ENCODE assay signal across 14 cellular contexts in genomic region chr1:5448486-5448885, GRCh38.
DNase-seq lines count a peak whose midpoint lies in the region; ATAC-seq and TF ChIP-seq lines count a peak whose summit lies in the region.
"Had no signal": no experiment of that assay in that cellular context is flagged by ENCODE, and none has a peak within 500 bp of the region (broad histone marks: within the 10 kb centered on the region; RNA-seq: fewer than 3 reads in every experiment).

No MANE protein-coding gene starts in this region.

- TF ChIP-seq CTCF in natural killer cell (IDR thresholded peaks at IDR 0.05): no peak

- peaks cover 7% of the 10 kb centered on the region for H3K27me3 Mint-ChIP-seq in activated T-cell treated with anti-CD3 and anti-CD28 coated beads, Interleukin-2, amount 50 U/mL, for 24 hours
- H3K27me3 Mint-ChIP-seq in natural killer cell (ENCODE audit: low read depth in 2 of 2): no peaks in the 10 kb centered on the region

- H3K36me3 Mint-ChIP-seq in activated T-cell treated with anti-CD3 and anti-CD28 coated beads, Interleukin-2, amount 50 U/mL, for 24 hours (ENCODE audit: low read depth): no peaks in the 10 kb centered on the region
- H3K36me3 Mint-ChIP-seq in natural killer cell: no peaks in the 10 kb centered on the region
- H3K36me3 Mint-ChIP-seq: memory B cell; stimulated activated effector memory CD8-positive, alpha-beta T cell treated with anti-CD3 and anti-CD28 coated beads, Interleukin-12 subunit alpha, Interleukin-12 subunit beta, amount 100 ng/mL, for 72 hours had no signal

- no peak overlapping the region for H3K27ac Mint-ChIP-seq in activated T-cell treated with anti-CD3 and anti-CD28 coated beads, Interleukin-2, amount 50 U/mL, for 24 hours
- H3K27ac Mint-ChIP-seq in natural killer cell: no peak overlapping the region
- H3K27ac Mint-ChIP-seq: HFFc6; memory B cell; stimulated activated effector memory CD8-positive, alpha-beta T cell treated with anti-CD3 and anti-CD28 coated beads, Interleukin-12 subunit alpha, Interleukin-12 subunit beta, amount 100 ng/mL, for 72 hours had no signal

- peak; percentile 3 for DNase-seq in activated T-cell treated with anti-CD3 and anti-CD28 coated beads for 48 hours (ENCODE audit: low read depth)
- no peak for DNase-seq in activated T-cell treated with anti-CD3 and anti-CD28 coated beads, Interleukin-2, amount 50 U/mL, for 24 hours
- peak; percentile 22 for DNase-seq in SW480 (ENCODE audit: low spot score)
- peak; percentile 64 for DNase-seq in activated effector memory CD4-positive, alpha-beta T cell treated with anti-CD3 and anti-CD28 coated beads, Interleukin-2, amount 50 U/mL, for 16 hours
- peak; percentile 45 for DNase-seq in stimulated activated CD8-positive, alpha-beta memory T cell treated with anti-CD3 and anti-CD28 coated beads, Interleukin-4, amount 100 ng/mL, for 48 hours
- DNase-seq in SHP77 treated with DMSO at 0.1 percent for 48 hours (lab: John Stamatoyannopoulos, UW): no peak
- no peak for DNase-seq in natural killer cell
- DNase-seq in posterior vena cava (ENCODE audit: low spot score): no peak
- DNase-seq: HFFc6, hypothalamus, IMR-90, NCI-H1694 treated with DMSO at 0.1 percent for 48 hours had no signal

- no peak for ATAC-seq in natural killer cell
- ATAC-seq: stimulated activated effector memory CD8-positive, alpha-beta T cell treated with anti-CD3 and anti-CD28 coated beads, Interleukin-12 subunit alpha, Interleukin-12 subunit beta, amount 100 ng/mL, for 72 hours had no signal

- H3K4me3 Mint-ChIP-seq in activated T-cell treated with anti-CD3 and anti-CD28 coated beads, Interleukin-2, amount 50 U/mL, for 24 hours: no peak overlapping the region
- no peak overlapping the region for H3K4me3 Mint-ChIP-seq in natural killer cell
- H3K4me3 Mint-ChIP-seq: HFFc6; memory B cell; stimulated activated effector memory CD8-positive, alpha-beta T cell treated with anti-CD3 and anti-CD28 coated beads, Interleukin-12 subunit alpha, Interleukin-12 subunit beta, amount 100 ng/mL, for 72 hours had no signal

- H3K9me3 Mint-ChIP-seq in activated T-cell treated with anti-CD3 and anti-CD28 coated beads, Interleukin-2, amount 50 U/mL, for 24 hours: no peaks in the 10 kb centered on the region
- no peaks in the 10 kb centered on the region for H3K9me3 Mint-ChIP-seq in natural killer cell
- H3K9me3 Mint-ChIP-seq: memory B cell; stimulated activated effector memory CD8-positive, alpha-beta T cell treated with anti-CD3 and anti-CD28 coated beads, Interleukin-12 subunit alpha, Interleukin-12 subunit beta, amount 100 ng/mL, for 72 hours had no signal

- peaks cover 5% of the 10 kb centered on the region for H3K4me1 Mint-ChIP-seq in activated T-cell treated with anti-CD3 and anti-CD28 coated beads, Interleukin-2, amount 50 U/mL, for 24 hours (ENCODE audit: low read depth)
- H3K4me1 Mint-ChIP-seq in natural killer cell: no peaks in the 10 kb centered on the region
- H3K4me1 Mint-ChIP-seq: memory B cell; stimulated activated effector memory CD8-positive, alpha-beta T cell treated with anti-CD3 and anti-CD28 coated beads, Interleukin-12 subunit alpha, Interleukin-12 subunit beta, amount 100 ng/mL, for 72 hours had no signal

- intact Hi-C loops in natural killer cell (cut with micrococcal nuclease) (no loop called here), posterior vena cava (cut with DNase I) (no loop called here)

Comparison
In these comparisons a context has a peak if more than half of its experiments do, and no peak if none do; other contexts are left out.
1. DNase-seq: peak in activated T-cell treated with anti-CD3 and anti-CD28 coated beads for 48 hours (single experiment), SW480 (single experiment), activated effector memory CD4-positive, alpha-beta T cell treated with anti-CD3 and anti-CD28 coated beads, Interleukin-2, amount 50 U/mL, for 16 hours (single experiment) and stimulated activated CD8-positive, alpha-beta memory T cell treated with anti-CD3 and anti-CD28 coated beads, Interleukin-4, amount 100 ng/mL, for 48 hours (single experiment); none in activated T-cell treated with anti-CD3 and anti-CD28 coated beads, Interleukin-2, amount 50 U/mL, for 24 hours (single experiment), SHP77 treated with DMSO at 0.1 percent for 48 hours (single experiment), natural killer cell (single experiment) and posterior vena cava (single experiment).